Comparison of ENCODE assay signal across 8 cellular contexts in genomic region chr18:2104620-2105462, GRCh38.
DNase-seq lines count a peak whose midpoint lies in the region; ATAC-seq and TF ChIP-seq lines count a peak whose summit lies in the region.

No MANE protein-coding gene starts in this region.

- ATAC-seq in HG03175 (IDR thresholded peaks at IDR 0.05; ENCODE audit: unreplicated experiment), result peak; percentile 82

- DNase-seq in COLO829 (ENCODE audit: low spot score) (peak; percentile 47), GM19240 (ENCODE audit: insufficient read length, low spot score) (peak; percentile 23), RKO (ENCODE audit: low spot score) (peak; percentile 22), right atrium auricular region (ENCODE audit: low spot score) (no peak), NK-92 (lab: John Stamatoyannopoulos, UW; ENCODE audit: unreplicated experiment) (no peak)
- peak; percentile 16 for DNase-seq in activated naive CD4-positive, alpha-beta T cell treated with anti-CD3 and anti-CD28 coated beads, Interleukin-2, amount 50 U/mL, for 16 hours
- DNase-seq in stimulated activated CD4-positive, alpha-beta T cell treated with anti-CD3 and anti-CD28 coated beads, Interleukin-15, amount 100 ng/mL, for 24 hours, result peak; percentile 57

- no peak overlapping the region for H3K27ac ChIP-seq in right atrium auricular region

- H3K36me3 ChIP-seq in right atrium auricular region, result no peaks in the 10 kb centered on the region

- H3K4me3 ChIP-seq in right atrium auricular region, result no peak overlapping the region

- no peaks in the 10 kb centered on the region for H3K9me3 ChIP-seq in right atrium auricular region

- no peaks in the 10 kb centered on the region for H3K27me3 ChIP-seq in right atrium auricular region

- peak; percentile 48 to 75 for TF ChIP-seq CTCF in right atrium auricular region (IDR thresholded peaks at IDR 0.05)

- H3K4me1 ChIP-seq in right atrium auricular region, result no peaks in the 10 kb centered on the region

Comparison
In these comparisons a context has a peak if more than half of its experiments do, and no peak if none do; other contexts are left out.
1. DNase-seq: peak in COLO829 (single experiment), GM19240 (single experiment), RKO (single experiment), activated naive CD4-positive, alpha-beta T cell treated with anti-CD3 and anti-CD28 coated beads, Interleukin-2, amount 50 U/mL, for 16 hours (single experiment) and stimulated activated CD4-positive, alpha-beta T cell treated with anti-CD3 and anti-CD28 coated beads, Interleukin-15, amount 100 ng/mL, for 24 hours (single experiment); none in right atrium auricular region (single experiment) and NK-92 (single experiment).